ENCODE assay signal across 9 cellular contexts in genomic region chr5:151126199-151126645, GRCh38. TPM values are rescaled to one million over a fixed set of nuclear protein-coding genes. Genes with fewer than 3 reads are reported as not detected.
DNase-seq lines count a peak whose midpoint lies in the region; ATAC-seq and TF ChIP-seq lines count a peak whose summit lies in the region.
"Had no signal": no experiment of that assay in that cellular context is flagged by ENCODE, and none has a peak within 500 bp of the region (broad histone marks: within the 10 kb centered on the region; RNA-seq: fewer than 3 reads in every experiment).

No MANE protein-coding gene starts in this region.

- H3K27me3 Mint-ChIP-seq in CD4-positive, alpha-beta memory T cell: no peaks in the 10 kb centered on the region
- no peaks in the 10 kb centered on the region for H3K27me3 Mint-ChIP-seq in WTC11 (ENCODE audit: low read depth)

- DNase-seq in CD4-positive, alpha-beta memory T cell: peak in 4 of 5 donors; percentile 65 to 73 (median 66)
- DNase-seq in GM20000 (ENCODE audit: low spot score) (peak; percentile 63), NCI-H1105 treated with DMSO at 0.1 percent for 48 hours (lab: John Stamatoyannopoulos, UW) (peak; percentile 4), WTC11 (ENCODE audit: low spot score) (peak; percentile 77), left colon (peak; percentile 67 to 84)
- peak; percentile 64 for DNase-seq in central memory CD4-positive, alpha-beta T cell
- peak; percentile 70 for DNase-seq in stimulated activated CD4-positive, alpha-beta T cell treated with anti-CD3 and anti-CD28 coated beads, Interleukin-4, amount 100 ng/mL, for 1 hour

- peaks cover 35% of the 10 kb centered on the region for H3K4me1 ChIP-seq in CD4-positive, alpha-beta memory T cell (ENCODE audit: insufficient read depth, low read length)

- peaks cover 74 to 89% of the 10 kb centered on the region in 2 donors for H3K36me3 Mint-ChIP-seq in CD4-positive, alpha-beta memory T cell
- H3K36me3 Mint-ChIP-seq in WTC11: peaks cover 39% of the 10 kb centered on the region

- CTCF ChIA-PET in CD4-positive, alpha-beta memory T cell (lab: Charles Lee; ENCODE audit: partially characterized antibody): interaction anchor here (0.7 to 50.2 kb wide), 43 partner anchors 10 to 190 kb away, joined by 3 to 2066 read pairs (median 6); partner anchors contain the start of genes ANXA6, CCDC69, GM2A and TNIP1
- CTCF ChIA-PET in WTC11 (lab: Charles Lee): interaction anchor here (0.6 to 5.5 kb wide), 40 partner anchors 10 to 526 kb away, joined by 3 to 191 read pairs (median 6); partner anchors contain the start of genes ANXA6, CCDC69, DCTN4 and GM2A

- peaks cover 87% of the 10 kb centered on the region for H3K36me3 ChIP-seq in CD4-positive, alpha-beta memory T cell (ENCODE audit: insufficient read depth, low read length)

- peak; percentile 89 for TF ChIP-seq CTCF in GM20000 (IDR thresholded peaks at IDR 0.05; ENCODE audit: extremely low read depth, missing control alignments)
- peak; percentile 86 for TF ChIP-seq CTCF in WTC11 (IDR thresholded peaks at IDR 0.05)

- H3K27ac ChIP-seq in CD4-positive, alpha-beta memory T cell (ENCODE audit: low read depth, low read length): peak overlapping the region; percentile 47
- H3K27ac ChIP-seq: SK-N-MC had no signal

- peak overlapping the region in 4 of 8 donors; percentile 43 to 54 (median 52) for H3K4me3 Mint-ChIP-seq in CD4-positive, alpha-beta memory T cell
- H3K4me3 Mint-ChIP-seq in WTC11: no peak overlapping the region

- H3K9me3 Mint-ChIP-seq in CD4-positive, alpha-beta memory T cell: no peaks in the 10 kb centered on the region
- no peaks in the 10 kb centered on the region for H3K9me3 Mint-ChIP-seq in WTC11

- peaks cover 30 to 54% (median 43%) of the 10 kb centered on the region in 4 donors for H3K4me1 Mint-ChIP-seq in CD4-positive, alpha-beta memory T cell
- H3K4me1 Mint-ChIP-seq in WTC11: peaks cover 1% of the 10 kb centered on the region; the same call in 1 of the 2 replicates

- intact Hi-C loops in CD4-positive, alpha-beta memory T cell (cut with micrococcal nuclease): loop anchor here (1.0 to 10.0 kb wide), 4 partner anchors 31 to 189 kb away; partner anchors contain the start of gene ANXA6
- intact Hi-C loops in left colon (cut with DNase I, micrococcal nuclease): loop anchor here in 1 of 2 donors (2.0 to 10.0 kb wide), 2 partner anchors 43 to 119 kb away; no protein-coding TSS in a partner anchor

- no peak overlapping the region for H3K4me3 ChIP-seq in CD4-positive, alpha-beta memory T cell (ENCODE audit: low read length in 2 of 2)
- H3K4me3 ChIP-seq: SK-N-MC had no signal

- H3K27ac Mint-ChIP-seq in CD4-positive, alpha-beta memory T cell: peak overlapping the region; percentile 78 to 96 (median 91)
- H3K27ac Mint-ChIP-seq in WTC11: no peak overlapping the region

- no peaks in the 10 kb centered on the region for H3K27me3 ChIP-seq in CD4-positive, alpha-beta memory T cell (ENCODE audit: insufficient read depth, low read length)

- ATAC-seq in WTC11 (peak; percentile 80), left colon (peak; percentile 77), GM21390 (IDR thresholded peaks at IDR 0.05; ENCODE audit: unreplicated experiment) (no peak)

- no peaks in the 10 kb centered on the region for H3K9me3 ChIP-seq in CD4-positive, alpha-beta memory T cell (ENCODE audit: control insufficient read depth in 1 of 2, low read length in 2 of 2)

- POLR2A ChIA-PET in CD4-positive, alpha-beta memory T cell (lab: Charles Lee; ENCODE audit: partially characterized antibody): interaction anchor here (0.6 to 13.2 kb wide), 14 partner anchors 9 to 113 kb away, joined by 3 to 249 read pairs (median 4); partner anchors contain the start of genes ANXA6, CCDC69 and TNIP1
- POLR2A ChIA-PET in WTC11 (lab: Charles Lee): interaction anchor here (1.2 kb wide), 1 partner anchor 10 kb away, joined by 4 read pairs; no protein-coding TSS in a partner anchor

TF ChIP-seq in WTC11, 78 proteins besides CTCF, POLR2A, EP300 and RAD21:
- TF ChIP-seq RELA (CRISPR knock-in tag; IDR thresholded peaks at IDR 0.05; ENCODE audit: borderline replicate concordance) (no peak), JUN (CRISPR knock-in tag; IDR thresholded peaks at IDR 0.05) (no peak), ZNF121 (CRISPR knock-in tag; IDR thresholded peaks at IDR 0.05) (no peak), STAT6 (CRISPR knock-in tag; conservative IDR thresholded peaks at IDR 0.05; ENCODE audit: low read depth) (no peak), SOX15 (CRISPR knock-in tag; IDR thresholded peaks at IDR 0.05) (no peak), SMAD4 (CRISPR knock-in tag; IDR thresholded peaks at IDR 0.05) (no peak), JAZF1 (CRISPR knock-in tag; IDR thresholded peaks at IDR 0.05) (no peak), ZNF281 (CRISPR knock-in tag; IDR thresholded peaks at IDR 0.05) (no peak), E2F4 (CRISPR knock-in tag; IDR thresholded peaks at IDR 0.05; ENCODE audit: borderline replicate concordance, low read depth) (no peak), ESRRA (CRISPR knock-in tag; IDR thresholded peaks at IDR 0.05; ENCODE audit: borderline replicate concordance) (no peak), FOXP1 (CRISPR knock-in tag; IDR thresholded peaks at IDR 0.05; ENCODE audit: borderline replicate concordance) (no peak), PRRX2 (CRISPR knock-in tag; IDR thresholded peaks at IDR 0.05) (no peak), ZNF396 (CRISPR knock-in tag; IDR thresholded peaks at IDR 0.05; ENCODE audit: borderline replicate concordance) (no peak), IRF2 (CRISPR knock-in tag; IDR thresholded peaks at IDR 0.05; ENCODE audit: borderline replicate concordance, low read depth) (no peak)

RNA-seq across cellular contexts. Expression of gene ANXA6, which starts 31.4 kb away (rescaled TPM):
- total RNA-seq in CD4-positive, alpha-beta memory T cell: 100 to 1,000 TPM; 318 to 342 TPM
- polyA plus RNA-seq in CD4-positive, alpha-beta memory T cell: 100 to 1,000 TPM; 229 to 330 TPM
- 92.8 to 95.4 TPM (median 92.9 TPM) in 3 replicates for total RNA-seq in WTC11 (2021)
- total RNA-seq in left colon: 10 to 100 TPM; 20.3 to 46.8 TPM

RNA-seq across cellular contexts. Expression of gene TNIP1, which starts 45.4 kb away (rescaled TPM):
- total RNA-seq in CD4-positive, alpha-beta memory T cell: 100 to 1,000 TPM; 227 to 233 TPM
- polyA plus RNA-seq in CD4-positive, alpha-beta memory T cell: 10 to 100 TPM; 31.5 to 70.2 TPM
- total RNA-seq in WTC11 (2021) (41.1 to 48.9 TPM (median 47.0 TPM) in 3 replicates), left colon (100 to 1,000 TPM; 200 to 215 TPM)

Comparison
In these comparisons a context has a peak if more than half of its experiments do, and no peak if none do; other contexts are left out.
1. DNase-seq: peak in every context shown above with its lines; median percentile 77 in WTC11; 76 in left colon; 70 in stimulated activated CD4-positive, alpha-beta T cell treated with anti-CD3 and anti-CD28 coated beads, Interleukin-4, amount 100 ng/mL, for 1 hour; 66 in CD4-positive, alpha-beta memory T cell; 64 in central memory CD4-positive, alpha-beta T cell; 63 in GM20000; 4 in NCI-H1105 treated with DMSO at 0.1 percent for 48 hours.